ENCODE assay signal across 10 cellular contexts in the genomic region with DNA sequence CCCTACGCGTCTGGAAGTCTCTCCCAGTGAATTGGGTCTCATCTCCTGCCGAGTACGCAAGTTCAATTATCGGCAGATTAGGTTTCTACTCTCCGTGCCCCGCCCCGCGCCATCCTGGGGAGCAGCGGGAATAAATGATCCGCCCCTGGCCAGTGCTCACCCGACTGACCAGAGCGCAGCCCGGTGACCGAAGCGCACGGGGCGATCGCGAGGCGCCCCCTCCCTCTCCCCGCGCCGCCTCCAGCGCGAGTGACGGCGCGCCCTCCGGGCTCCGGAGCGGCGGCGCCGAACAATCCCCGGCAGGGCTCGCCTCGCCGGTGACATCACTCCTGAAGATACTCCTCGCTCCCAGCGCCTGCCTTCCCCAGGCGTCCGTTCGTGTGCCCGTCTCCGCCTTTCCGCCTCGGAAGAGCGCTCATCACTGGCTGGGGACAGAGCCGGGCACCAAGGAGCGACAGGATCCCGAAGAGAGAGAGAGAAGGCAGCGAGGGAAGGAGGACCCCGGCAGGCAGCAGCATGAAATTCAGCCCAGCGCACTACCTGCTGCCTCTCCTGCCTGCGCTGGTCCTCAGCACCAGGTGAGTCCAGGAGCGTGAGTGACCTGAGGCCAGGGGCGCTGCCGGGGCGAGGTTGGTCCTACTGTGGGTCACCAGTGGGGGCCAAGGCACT. TPM values are rescaled to one million over a fixed set of nuclear protein-coding genes. Genes with fewer than 3 reads are reported as not detected.
DNase-seq lines count a peak whose midpoint lies in the region; ATAC-seq and TF ChIP-seq lines count a peak whose summit lies in the region.
"Had no signal": no experiment of that assay in that cellular context is flagged by ENCODE, and none has a peak within 500 bp of the region (broad histone marks: within the 10 kb centered on the region; RNA-seq: fewer than 3 reads in every experiment).

A gene (plus strand): TSS at position 326 of the 669 bp plus-strand sequence.

- TF ChIP-seq CTCF in right atrium auricular region (IDR thresholded peaks at IDR 0.05): no peak
- no peak for TF ChIP-seq CTCF in cardiac fibroblast (IDR thresholded peaks at IDR 0.05; ENCODE audit: low read depth, low read length)
- TF ChIP-seq CTCF in thoracic aorta (IDR thresholded peaks at IDR 0.05): no peak

- H3K4me3 ChIP-seq in right atrium auricular region (peak within 1 kb of the TSS in 1 of 2 donors; percentile 41), cardiac fibroblast (replicated peaks in 1 of 2; ENCODE audit: low read depth in 2 of 2, low read length in 2 of 2) (peak within 1 kb of the TSS; percentile 41 to 47), thoracic aorta (peak within 1 kb of the TSS; percentile 63)

- H3K27ac ChIP-seq in right atrium auricular region (no peak within 1 kb of the TSS), thoracic aorta (no peak within 1 kb of the TSS)

- H3K9me3 ChIP-seq in right atrium auricular region: no peaks in the 10 kb centered on the region
- H3K9me3 ChIP-seq in thoracic aorta: no peaks in the 10 kb centered on the region

- H3K27me3 ChIP-seq in right atrium auricular region (peaks cover 0 to 3% of the 10 kb centered on the region in 2 donors), thoracic aorta (replicated peaks; ENCODE audit: insufficient read depth) (no peaks in the 10 kb centered on the region)

- H3K4me1 ChIP-seq in right atrium auricular region (no peaks in the 10 kb centered on the region), thoracic aorta (ENCODE audit: control insufficient read depth in 1 of 2, low read depth in 2 of 2) (peaks cover 0 to 6% of the 10 kb centered on the region in 2 donors)

- intact Hi-C loops in Right ventricle myocardium superior (cut with DNase I): no loop called here

- DNase-seq in Right ventricle myocardium superior (peak; percentile 40), right atrium auricular region (ENCODE audit: low spot score) (no peak), cardiac fibroblast (ENCODE audit: low read depth in 2 of 2) (peak; percentile 18 to 27), kidney glomerular epithelial cell (lab: John Stamatoyannopoulos, UW) (peak; percentile 38), thoracic aorta (ENCODE audit: low spot score) (no peak), MV-4-11 (lab: John Stamatoyannopoulos, UW) (no peak), activated gamma-delta T cell treated with Interleukin-2 at 50 U/mL for 16 hours (no peak)
- DNase-seq in activated CD8-positive, alpha-beta memory T cell treated with anti-CD3 and anti-CD28 coated beads, Interleukin-2, amount 50 U/mL, for 48 hours: no peak
- DNase-seq: CD4-positive, CD25-positive, alpha-beta regulatory T cell had no signal

- H3K36me3 ChIP-seq in right atrium auricular region (no peaks in the 10 kb centered on the region), thoracic aorta (no peaks in the 10 kb centered on the region)

- ATAC-seq in Right ventricle myocardium superior (ENCODE audit: poor library complexity) (peak; percentile 79), thoracic aorta (ENCODE audit: insufficient number of reproducible peaks, low FRiP score, low read depth) (no peak)

RNA-seq across cellular contexts. Expression of the gene that starts here (rescaled TPM):
- total RNA-seq in Right ventricle myocardium superior (not detected), right atrium auricular region (under 1 TPM in 1 of 2 donors, not detected in 1; 0.19 TPM), thoracic aorta (under 1 TPM in 1 of 2 donors, not detected in 1; 0.41 TPM)
- total RNA-seq: CD4-positive, CD25-positive, alpha-beta regulatory T cell; T-helper 1 cell treated with Interleukin-12 subunit alpha and Interleukin-12 subunit beta and Interleukin-4 antibody, amounts not matched to agents 30 ng/mL and 1 ng/mL, for 36 hours had no signal

Comparison
In these comparisons a context has a peak if more than half of its experiments do, and no peak if none do; other contexts are left out.
1. Peak in DNase-seq and ATAC-seq in Right ventricle myocardium superior; RNA of the gene not detected or under 1 TPM.
2. DNase-seq: peak in cardiac fibroblast (2 of 2) and kidney glomerular epithelial cell (single experiment); none in right atrium auricular region (single experiment), thoracic aorta (single experiment), MV-4-11 (single experiment), activated CD8-positive, alpha-beta memory T cell treated with anti-CD3 and anti-CD28 coated beads, Interleukin-2, amount 50 U/mL, for 48 hours (single experiment) and activated gamma-delta T cell treated with Interleukin-2 at 50 U/mL for 16 hours (single experiment).